Comparison of ENCODE assay signal across 17 cellular contexts in genomic region chr13:46345400-46345799, GRCh38. TPM values are rescaled to one million over a fixed set of nuclear protein-coding genes. Genes with fewer than 3 reads are reported as not detected.
"Had no signal": no experiment of that assay in that cellular context is flagged by ENCODE, and none has a peak within 500 bp of the region (broad histone marks: within the 10 kb centered on the region; RNA-seq: fewer than 3 reads in every experiment).

No MANE protein-coding gene starts in this region.

- H3K27me3 ChIP-seq: left lung, tibial artery, uterus had no signal

- H3K27ac ChIP-seq: left lung, skin epidermis, tibial artery, uterus had no signal

- H3K4me3 Mint-ChIP-seq: activated CD8-positive, alpha-beta memory T cell treated with anti-CD3 and anti-CD28 coated beads, Interleukin-2, amount 10 ng/mL, durations not matched to agents 7 days and 5 days; activated T-cell treated with anti-CD3 and anti-CD28 coated beads, Interleukin-2, amount 50 U/mL, for 24 hours; memory B cell; natural killer cell treated with Interleukin-12 subunit alpha and Interleukin-12 subunit beta and Interleukin-15 and Interleukin-18, amount 100 ng/mL, for 72 hours; stimulated activated effector memory CD8-positive, alpha-beta T cell treated with anti-CD3 and anti-CD28 coated beads, Interleukin-12 subunit alpha, Interleukin-12 subunit beta, amount 100 ng/mL, for 72 hours; T-helper 2 cell treated with Interferon-gamma antibody and Interleukin-4, amounts not matched to agents 5 μg/mL and 100 μg/mL, for 36 hours had no signal

- H3K9me3 Mint-ChIP-seq: memory B cell; natural killer cell treated with Interleukin-12 subunit alpha and Interleukin-12 subunit beta and Interleukin-15 and Interleukin-18, amount 100 ng/mL, for 72 hours; stimulated activated effector memory CD8-positive, alpha-beta T cell treated with anti-CD3 and anti-CD28 coated beads, Interleukin-12 subunit alpha, Interleukin-12 subunit beta, amount 100 ng/mL, for 72 hours had no signal

- H3K36me3 ChIP-seq: tibial artery, uterus had no signal

- H3K9me3 ChIP-seq: left lung, tibial artery, uterus had no signal

- H3K27me3 Mint-ChIP-seq: activated CD8-positive, alpha-beta memory T cell treated with anti-CD3 and anti-CD28 coated beads, Interleukin-2, amount 10 ng/mL, durations not matched to agents 7 days and 5 days; activated T-cell treated with anti-CD3 and anti-CD28 coated beads, Interleukin-2, amount 50 U/mL, for 24 hours; memory B cell had no signal

- H3K4me1 ChIP-seq: tibial artery had no signal

- H3K4me3 ChIP-seq: left lung, skin epidermis, tibial artery, uterus had no signal

- H3K27ac Mint-ChIP-seq: activated CD8-positive, alpha-beta memory T cell treated with anti-CD3 and anti-CD28 coated beads, Interleukin-2, amount 10 ng/mL, durations not matched to agents 7 days and 5 days; activated naive CD4-positive, alpha-beta T cell treated with anti-CD3 and anti-CD28 coated beads, Interleukin-2, amount 50 U/mL, for 72 hours; activated T-cell treated with anti-CD3 and anti-CD28 coated beads, Interleukin-2, amount 50 U/mL, for 24 hours; stimulated activated effector memory CD8-positive, alpha-beta T cell treated with anti-CD3 and anti-CD28 coated beads, Interleukin-12 subunit alpha, Interleukin-12 subunit beta, amount 100 ng/mL, for 72 hours; T-helper 2 cell treated with Interferon-gamma antibody and Interleukin-4, amounts not matched to agents 5 μg/mL and 100 μg/mL, for 36 hours had no signal

- ATAC-seq: activated CD8-positive, alpha-beta memory T cell treated with anti-CD3 and anti-CD28 coated beads, Interleukin-2, amount 10 ng/mL, durations not matched to agents 7 days and 5 days; activated naive CD4-positive, alpha-beta T cell treated with anti-CD3 and anti-CD28 coated beads, Interleukin-2, amount 50 U/mL, for 72 hours; left lung; natural killer cell treated with Interleukin-12 subunit alpha and Interleukin-12 subunit beta and Interleukin-15 and Interleukin-18, amount 100 ng/mL, for 72 hours; stimulated activated effector memory CD8-positive, alpha-beta T cell treated with anti-CD3 and anti-CD28 coated beads, Interleukin-12 subunit alpha, Interleukin-12 subunit beta, amount 100 ng/mL, for 72 hours had no signal

- DNase-seq: activated CD4-positive, alpha-beta T cell treated with anti-CD3 and anti-CD28 coated beads for 1 hour; activated CD4-positive, alpha-beta T cell treated with anti-CD3 and anti-CD28 coated beads, Interleukin-2, amount 50 U/mL, for 48 hours; activated CD8-positive, alpha-beta memory T cell treated with anti-CD3 and anti-CD28 coated beads, Interleukin-2, amount 10 ng/mL, durations not matched to agents 7 days and 5 days; activated effector memory CD4-positive, alpha-beta T cell treated with Interleukin-2 at 50 U/mL for 16 hours; activated T-cell treated with anti-CD3 and anti-CD28 coated beads, Interleukin-2, amount 50 U/mL, for 24 hours; amniotic stem cell; dermis blood vessel endothelial cell; glutamatergic neuron; left lung; tibial artery; uterus had no signal

RNA-seq across cellular contexts. Expression of gene RUBCNL, which starts 41.7 kb away (rescaled TPM):
- total RNA-seq: activated CD8-positive, alpha-beta memory T cell treated with anti-CD3 and anti-CD28 coated beads, Interleukin-2, amount 10 ng/mL, durations not matched to agents 7 days and 5 days had no signal
